In the genomic region with DNA sequence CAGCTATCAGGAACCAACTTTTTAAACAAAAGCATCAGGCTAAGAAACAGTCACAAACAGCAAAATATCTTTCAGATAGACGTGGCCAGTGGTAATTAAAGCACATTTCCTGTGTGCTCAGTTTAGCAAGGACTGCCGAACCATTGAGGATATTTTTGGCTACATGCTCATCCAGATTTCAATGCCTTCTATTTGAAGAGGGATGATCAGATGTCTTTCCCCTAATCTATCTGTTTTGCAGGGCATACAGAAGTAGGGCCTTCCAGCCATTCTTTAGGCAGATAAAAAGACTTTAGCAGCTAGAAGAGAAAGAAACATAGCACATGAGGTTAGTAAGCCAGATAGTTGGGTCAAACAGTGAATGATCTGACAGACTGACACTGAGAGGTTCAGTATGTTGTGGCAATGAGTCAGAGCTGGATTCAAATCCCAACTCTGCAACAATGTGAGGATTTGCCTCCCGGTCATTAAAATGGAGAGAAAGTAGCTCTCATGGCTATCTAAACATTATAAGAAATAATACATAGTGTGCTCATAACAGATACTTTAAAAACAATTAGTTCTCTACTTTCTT, we compare ENCODE assay signal across 12 cellular contexts.
A peak's percentile ranks its signal among the peaks of the same experiment; 100 is the strongest.
DNase-seq lines count a peak whose midpoint lies in the region; ATAC-seq, FAIRE-seq and TF ChIP-seq lines count a peak whose summit lies in the region.
"Had no signal": no experiment of that assay in that cellular context is flagged by ENCODE, and none has a peak within 500 bp of the region (broad histone marks: within the 10 kb centered on the region; RNA-seq: fewer than 3 reads in every experiment).

No MANE protein-coding gene starts in this region.

- no peak overlapping the region for H3K56ac ChIP-seq in H9 (ENCODE audit: insufficient read length, low read depth, low read length)

- H4K91ac ChIP-seq in H9 (ENCODE audit: insufficient read length, low read depth, low read length): no peak overlapping the region

- H3K4me1 ChIP-seq in neural progenitor cell: no peaks in the 10 kb centered on the region
- H3K4me1 ChIP-seq in HepG2 (ENCODE audit: insufficient read depth, low read length): no peaks in the 10 kb centered on the region
- H3K4me1 ChIP-seq in H9 (ENCODE audit: insufficient read depth, low read length): no peaks in the 10 kb centered on the region

- no peak overlapping the region for H3K18ac ChIP-seq in H9 (ENCODE audit: insufficient read length, low read depth, low read length)

- BruUV-seq in HepG2 (replicated peaks; lab: Mats Ljungman, UMichigan): no TSS peak

- H3K4ac ChIP-seq in H9 (ENCODE audit: low read depth, low read length): no peak overlapping the region

- H4K5ac ChIP-seq in H9 (ENCODE audit: insufficient read length, low read depth, low read length): no peak overlapping the region

- POLR2A ChIA-PET in HepG2 (lab: Yijun Ruan, JAX): no interaction called here

- H4K8ac ChIP-seq in H9 (replicated peaks; ENCODE audit: insufficient read length, low read depth, low read length): no peak overlapping the region

- H3K4me3 Mint-ChIP-seq in neural progenitor cell (no peak overlapping the region), H9 (no peak overlapping the region)
- H3K4me3 Mint-ChIP-seq: activated T-helper 17 cell treated with anti-CD3 and anti-CD28 coated beads, Interleukin-2, amount 50 U/mL, for 72 hours; natural killer cell; stimulated activated naive CD8-positive, alpha-beta T cell treated with anti-CD3 and anti-CD28 coated beads, Interleukin-15, Interleukin-2, amounts not matched to agents 100 ng/mL and 50 ng/mL, for 24 hours had no signal

- TF ChIP-seq CTCF in neural progenitor cell (IDR thresholded peaks at IDR 0.05) (no peak), coronary artery (IDR thresholded peaks at IDR 0.05) (no peak), HepG2 (CRISPR knock-in tag; IDR thresholded peaks at IDR 0.05) (no peak), H9 (conservative IDR thresholded peaks at IDR 0.05) (no peak)

- H2BK12ac ChIP-seq in H9 (ENCODE audit: insufficient read length, low read depth, low read length): no peak overlapping the region

- H3K23ac ChIP-seq in H9 (ENCODE audit: insufficient read length, low read depth, low read length): no peak overlapping the region

- H3K36me3 Mint-ChIP-seq in neural progenitor cell: no peaks in the 10 kb centered on the region
- H3K36me3 Mint-ChIP-seq in H9 (ENCODE audit: insufficient read depth in 1 of 3, low read depth in 3 of 3): no peaks in the 10 kb centered on the region
- H3K36me3 Mint-ChIP-seq: natural killer cell had no signal

- DNase-seq in EH (ENCODE audit: low read depth) (peak; percentile 52), NCI-H1092 treated with DMSO at 0.1 percent for 48 hours (lab: John Stamatoyannopoulos, UW) (peak; percentile 87), epithelial cell of prostate (ENCODE audit: low read depth, low spot score) (no peak), neural progenitor cell (ENCODE audit: low spot score) (no peak), coronary artery (ENCODE audit: low spot score) (no peak), HepG2 (ENCODE audit: low spot score) (no peak), H9 (no peak)
- no peak for DNase-seq in stimulated activated CD4-positive, alpha-beta T cell treated with anti-CD3 and anti-CD28 coated beads, Interleukin-2, amount 100 ng/mL, for 48 hours
- DNase-seq: activated CD4-positive, CD25-positive, alpha-beta regulatory T cell; natural killer cell had no signal

- ATAC-seq in HepG2: no peak
- ATAC-seq: activated T-helper 17 cell treated with anti-CD3 and anti-CD28 coated beads, Interleukin-2, amount 50 U/mL, for 72 hours; natural killer cell had no signal

- H3K36me3 ChIP-seq in neural progenitor cell (no peaks in the 10 kb centered on the region), HepG2 (replicated peaks in 1 of 2; ENCODE audit: control insufficient read depth in 1 of 2, insufficient read depth in 2 of 2, low read length in 2 of 2) (no peaks in the 10 kb centered on the region)

- no peaks in the 10 kb centered on the region for H3K23me2 ChIP-seq in H9 (ENCODE audit: insufficient read length, low read depth, low read length, poor library complexity, severe bottlenecking)

- 0% methylated on average over 2 of the region's 3 CpGs for WGBS in HepG2 (ENCODE audit: low lambda C conversion rate)
- WGBS in H9 (ENCODE audit: extremely low coverage, insufficient read length, low lambda C conversion rate): no CpG with 5 or more reads among the region's 3 CpGs

- no peak overlapping the region for H3K14ac ChIP-seq in H9 (ENCODE audit: insufficient read depth, low read length)

- in situ Hi-C loops in HepG2 (cut with HindIII; ENCODE audit: extremely low pct_ligation_motif_present, low pct_unique_long_range_greater_than_20kb): no loop called here

- H3K4me2 ChIP-seq in neural progenitor cell (no peak overlapping the region), HepG2 (ENCODE audit: low read depth, low read length) (no peak overlapping the region), H9 (ENCODE audit: insufficient read depth, insufficient read length, low read length) (no peak overlapping the region)

- no peak overlapping the region for H2BK15ac ChIP-seq in H9 (ENCODE audit: low read depth, low read length)

- intact Hi-C loops in HepG2 (cut with micrococcal nuclease; ENCODE audit: unreplicated experiment): no loop called here

- peaks cover 3% of the 10 kb centered on the region for H3K27me3 Mint-ChIP-seq in neural progenitor cell (ENCODE audit: insufficient read depth, low read depth)
- peaks cover 3% of the 10 kb centered on the region; the same call in 1 of the 2 replicates for H3K27me3 Mint-ChIP-seq in H9 (ENCODE audit: low read depth)

- H3K27ac ChIP-seq in epithelial cell of prostate: peak overlapping the region; percentile 43
- H3K27ac ChIP-seq in neural progenitor cell: no peak overlapping the region
- H3K27ac ChIP-seq in coronary artery: no peak overlapping the region
- H3K27ac ChIP-seq in HepG2 (ENCODE audit: extremely low read length, insufficient read depth, low read length): no peak overlapping the region
- H3K27ac ChIP-seq in H9 (ENCODE audit: insufficient read length, low read depth, low read length): no peak overlapping the region

- H3K9me3 ChIP-seq in neural progenitor cell (ENCODE audit: low read depth) (no peaks in the 10 kb centered on the region), HepG2 (ENCODE audit: low read length) (no peaks in the 10 kb centered on the region), H9 (ENCODE audit: control insufficient read depth, low read depth, low read length) (no peaks in the 10 kb centered on the region)

- no peak overlapping the region for H3K4me3 ChIP-seq in neural progenitor cell
- no peak overlapping the region for H3K4me3 ChIP-seq in coronary artery
- no peak overlapping the region for H3K4me3 ChIP-seq in HepG2 (replicated peaks in 1 of 3; ENCODE audit: insufficient read depth in 1 of 3, low read depth in 2 of 3, low read length in 3 of 3)

- no peak overlapping the region for H2BK5ac ChIP-seq in H9 (ENCODE audit: insufficient read length, low read length)

- H3K9me3 Mint-ChIP-seq in neural progenitor cell (no peaks in the 10 kb centered on the region), H9 (peaks cover 0 to 3% of the 10 kb centered on the region in 2 experiments; a peak in 1 of 5 replicates)
- H3K9me3 Mint-ChIP-seq: activated T-helper 17 cell treated with anti-CD3 and anti-CD28 coated beads, Interleukin-2, amount 50 U/mL, for 72 hours; stimulated activated naive CD8-positive, alpha-beta T cell treated with anti-CD3 and anti-CD28 coated beads, Interleukin-15, Interleukin-2, amounts not matched to agents 100 ng/mL and 50 ng/mL, for 24 hours had no signal

- no peak overlapping the region for H3T11ph ChIP-seq in H9 (ENCODE audit: low read length)

- H3K27ac Mint-ChIP-seq in neural progenitor cell (no peak overlapping the region), H9 (no peak overlapping the region)
- H3K27ac Mint-ChIP-seq: activated T-helper 17 cell treated with anti-CD3 and anti-CD28 coated beads, Interleukin-2, amount 50 U/mL, for 72 hours; natural killer cell; stimulated activated naive CD8-positive, alpha-beta T cell treated with anti-CD3 and anti-CD28 coated beads, Interleukin-15, Interleukin-2, amounts not matched to agents 100 ng/mL and 50 ng/mL, for 24 hours had no signal

- H3K27me3 ChIP-seq in neural progenitor cell (no peaks in the 10 kb centered on the region), HepG2 (ENCODE audit: control insufficient read depth in 1 of 2, insufficient read depth in 2 of 2, low read length in 2 of 2) (no peaks in the 10 kb centered on the region), H9 (ENCODE audit: insufficient read depth, low read length) (no peaks in the 10 kb centered on the region)

- TF ChIP-seq EP300 in HepG2 (IDR thresholded peaks at IDR 0.05; ENCODE audit: low read depth in 2 of 2, low read length in 2 of 2): no peak
- no peak for TF ChIP-seq EP300 in HepG2 (CRISPR knock-in tag; IDR thresholded peaks at IDR 0.05; ENCODE audit: borderline replicate concordance)

- H3K9ac ChIP-seq in neural progenitor cell (no peak overlapping the region), HepG2 (ENCODE audit: insufficient read depth, low read depth, low read length) (no peak overlapping the region), H9 (ENCODE audit: extremely low read depth, insufficient read length, low read length) (no peak overlapping the region)

- no peak overlapping the region for H2BK20ac ChIP-seq in H9 (ENCODE audit: low read depth, low read length, poor library complexity, severe bottlenecking)

- H3F3A ChIP-seq in neural progenitor cell (ENCODE audit: low read depth): no peaks in the 10 kb centered on the region

- no peak overlapping the region for H2AK5ac ChIP-seq in H9 (ENCODE audit: insufficient read length, low read length)

- peak overlapping the region; percentile 19 for H2AFZ ChIP-seq in neural progenitor cell (replicated peaks)
- no peak overlapping the region for H2AFZ ChIP-seq in HepG2 (ENCODE audit: low read length)
- no peak overlapping the region for H2AFZ ChIP-seq in H9 (ENCODE audit: low read length)

- TF ChIP-seq POLR2A in HepG2 (IDR thresholded peaks at IDR 0.05; ENCODE audit: insufficient read depth in 1 of 2, low read depth in 2 of 2, low read length in 2 of 2): no peak

- TF ChIP-seq RAD21 in HepG2 (CRISPR knock-in tag; IDR thresholded peaks at IDR 0.05): no peak

- FAIRE-seq in HepG2 (lab: Jason Lieb, UNC): no peak

- H3K4me1 Mint-ChIP-seq in neural progenitor cell (no peaks in the 10 kb centered on the region), H9 (no peaks in the 10 kb centered on the region)
- H3K4me1 Mint-ChIP-seq: activated T-helper 17 cell treated with anti-CD3 and anti-CD28 coated beads, Interleukin-2, amount 50 U/mL, for 72 hours; natural killer cell had no signal

- CTCF ChIA-PET in HepG2 (lab: Yijun Ruan, JAX; ENCODE audit: low intra/inter-chr PET ratio, low total read pairs): no interaction called here

- H3K79me1 ChIP-seq in H9 (ENCODE audit: insufficient read depth, low read depth, low read length, poor library complexity, severe bottlenecking): no peaks in the 10 kb centered on the region

- no peaks in the 10 kb centered on the region for H3K79me2 ChIP-seq in neural progenitor cell (ENCODE audit: low read depth)
- H3K79me2 ChIP-seq in HepG2 (ENCODE audit: insufficient read depth, low read length): no peaks in the 10 kb centered on the region
- no peaks in the 10 kb centered on the region for H3K79me2 ChIP-seq in H9 (ENCODE audit: insufficient read depth, low read length)

- H4K20me1 ChIP-seq in neural progenitor cell (ENCODE audit: low read depth) (no peaks in the 10 kb centered on the region), HepG2 (ENCODE audit: insufficient read depth, low read length) (no peaks in the 10 kb centered on the region), H9 (ENCODE audit: control insufficient read depth, insufficient read depth, insufficient read length) (no peaks in the 10 kb centered on the region)

- H2BK120ac ChIP-seq in H9 (ENCODE audit: low read depth, low read length, poor library complexity, severe bottlenecking): no peak overlapping the region

Comparison
In these comparisons a context has a peak if more than half of its experiments do, and no peak if none do; other contexts are left out.
1. DNase-seq: peak in EH (single experiment) and NCI-H1092 treated with DMSO at 0.1 percent for 48 hours (single experiment); none in epithelial cell of prostate (single experiment), neural progenitor cell (single experiment), coronary artery (single experiment), stimulated activated CD4-positive, alpha-beta T cell treated with anti-CD3 and anti-CD28 coated beads, Interleukin-2, amount 100 ng/mL, for 48 hours (0 of 2), HepG2 (single experiment) and H9 (single experiment).